Comparison of ENCODE assay signal across 1 cellular context in genomic region chr1:11842154-11843041, GRCh38.
A peak's percentile ranks its signal among the peaks of the same experiment; 100 is the strongest.
TF ChIP-seq lines count a peak whose summit lies in the region.

No MANE protein-coding gene starts in this region.

TF ChIP-seq in K562, 482 proteins besides CTCF, POLR2A, EP300 and RAD21 (continued from another document and continues in another):
- no peak for TF ChIP-seq ERF (CRISPR knock-in tag; IDR thresholded peaks at IDR 0.05)
- peak; percentile 97 for TF ChIP-seq MITF (IDR thresholded peaks at IDR 0.05)
- no peak for TF ChIP-seq HNRNPL (IDR thresholded peaks at IDR 0.05; ENCODE audit: low read depth, low read length)
- TF ChIP-seq ZC3H4 (CRISPR knock-in tag; IDR thresholded peaks at IDR 0.05; ENCODE audit: borderline replicate concordance): no peak
- TF ChIP-seq CEBPG (CRISPR knock-in tag; IDR thresholded peaks at IDR 0.05): peak; percentile 64
- TF ChIP-seq CEBPG (tag; conservative IDR thresholded peaks at IDR 0.05 in 1 of 2, IDR thresholded peaks at IDR 0.05 in 1 of 2): 0 out of 4 replicates have a peak, but pooled peaks of 1 of the 2 experiments have one; percentile 19
- TF ChIP-seq ZNF263 (CRISPR knock-in tag; IDR thresholded peaks at IDR 0.05; ENCODE audit: borderline replicate concordance): peak; percentile 20; the same call in 1 of the 2 replicates
- no peak for TF ChIP-seq FUS (optimal IDR thresholded peaks at IDR 0.05; ENCODE audit: low read depth, low read length)
- TF ChIP-seq CLOCK (CRISPR knock-in tag; IDR thresholded peaks at IDR 0.05; ENCODE audit: borderline replicate concordance): no peak
- TF ChIP-seq HDAC8 (tag; IDR thresholded peaks at IDR 0.05): no peak; the same call in 1 of the 2 replicates
- peak; percentile 86 for TF ChIP-seq SP1 (CRISPR knock-in tag; IDR thresholded peaks at IDR 0.05)
- TF ChIP-seq ZNF408 (CRISPR knock-in tag; IDR thresholded peaks at IDR 0.05; ENCODE audit: low read depth): no peak
- TF ChIP-seq ZNF316 (IDR thresholded peaks at IDR 0.05): no peak
- no peak for TF ChIP-seq POLR2AphosphoS2 (IDR thresholded peaks at IDR 0.05; ENCODE audit: low read length)
- no peak for TF ChIP-seq SNRNP70 (optimal IDR thresholded peaks at IDR 0.05; ENCODE audit: low read depth, low read length)
- no peak for TF ChIP-seq HNRNPUL1 (IDR thresholded peaks at IDR 0.05; ENCODE audit: low read length)
- TF ChIP-seq FOXM1 (IDR thresholded peaks at IDR 0.05; ENCODE audit: low read depth): peak; percentile 77
- no peak for TF ChIP-seq FOXM1 (CRISPR knock-in tag; IDR thresholded peaks at IDR 0.05; ENCODE audit: low read depth)
- no peak for TF ChIP-seq HNRNPH1 (optimal IDR thresholded peaks at IDR 0.05; ENCODE audit: low read depth, low read length)
- peak; percentile 26; the same call in 1 of the 2 replicates for TF ChIP-seq MAFK (IDR thresholded peaks at IDR 0.05; ENCODE audit: low read length)
- TF ChIP-seq CBX3 (IDR thresholded peaks at IDR 0.05; ENCODE audit: borderline replicate concordance in 1 of 2, low read length in 2 of 2): peak in 1 of 2 experiments; percentile 80; a peak in 1 of 3 replicates
- TF ChIP-seq POLR3A (IDR thresholded peaks at IDR 0.05; ENCODE audit: borderline replicate concordance, extremely low read depth, insufficient read depth, insufficient read length): no peak
- TF ChIP-seq ZKSCAN8 (CRISPR knock-in tag; IDR thresholded peaks at IDR 0.05): peak; percentile 84
- TF ChIP-seq TEAD4 (IDR thresholded peaks at IDR 0.05; ENCODE audit: low read length): peak; percentile 93
- no peak for TF ChIP-seq TEAD4 (CRISPR knock-in tag; IDR thresholded peaks at IDR 0.05; ENCODE audit: borderline replicate concordance)
- no peak for TF ChIP-seq RHOXF2B (CRISPR knock-in tag; conservative IDR thresholded peaks at IDR 0.05)
- TF ChIP-seq KHSRP (IDR thresholded peaks at IDR 0.05): no peak
- TF ChIP-seq TRIM25 (IDR thresholded peaks at IDR 0.05; ENCODE audit: borderline replicate concordance): no peak
- TF ChIP-seq FOXK2 (conservative IDR thresholded peaks at IDR 0.05 in 1 of 2, IDR thresholded peaks at IDR 0.05 in 1 of 2; ENCODE audit: low read depth in 2 of 2): peak; percentile 87 to 88
- no peak for TF ChIP-seq PRMT5 (CRISPR knock-in tag; IDR thresholded peaks at IDR 0.05)
- no peak for TF ChIP-seq U2AF1 (optimal IDR thresholded peaks at IDR 0.05; ENCODE audit: low read depth, low read length)
- 0 out of 2 replicates have a peak, but pooled peaks have one; percentile 34 for TF ChIP-seq MEF2A (IDR thresholded peaks at IDR 0.05; ENCODE audit: control insufficient read depth, low read depth, low read length)
- no peak for TF ChIP-seq XRCC4 (IDR thresholded peaks at IDR 0.05; ENCODE audit: extremely low read depth, insufficient read depth, insufficient read length)
- 0 out of 4 replicates have a peak, but pooled peaks of 1 of the 2 experiments have one; percentile 66 for TF ChIP-seq SRF (CRISPR knock-in tag; IDR thresholded peaks at IDR 0.05)
- no peak for TF ChIP-seq ZNF507 (tag; conservative IDR thresholded peaks at IDR 0.05)
- TF ChIP-seq TARDBP (IDR thresholded peaks at IDR 0.05): no peak
- no peak for TF ChIP-seq ZNF232 (CRISPR knock-in tag; IDR thresholded peaks at IDR 0.05)
- TF ChIP-seq ZC3H11A (IDR thresholded peaks at IDR 0.05; ENCODE audit: low read depth, low read length): no peak
- no peak for TF ChIP-seq FOXK1 (CRISPR knock-in tag; IDR thresholded peaks at IDR 0.05; ENCODE audit: borderline replicate concordance)
- no peak for TF ChIP-seq PHF8 (IDR thresholded peaks at IDR 0.05; ENCODE audit: borderline replicate concordance, low read length)
- TF ChIP-seq CCAR2 (IDR thresholded peaks at IDR 0.05; ENCODE audit: low read depth, low read length): no peak
- no peak for TF ChIP-seq RBM22 (IDR thresholded peaks at IDR 0.05; ENCODE audit: low read depth, low read length, poor library complexity, severe bottlenecking)
- TF ChIP-seq HMGN3 (IDR thresholded peaks at IDR 0.05; ENCODE audit: borderline replicate concordance, extremely low read depth, insufficient read length, low read depth, low read length): peak; percentile 90
- peak; percentile 89 for TF ChIP-seq USF2 (CRISPR knock-in tag; IDR thresholded peaks at IDR 0.05)
- peak; percentile 65 for TF ChIP-seq CREB1 (IDR thresholded peaks at IDR 0.05)
- 0 out of 2 replicates have a peak, but pooled peaks have one; percentile 34 for TF ChIP-seq CREB1 (CRISPR knock-in tag; IDR thresholded peaks at IDR 0.05)
- no peak for TF ChIP-seq ATF1 (CRISPR knock-in tag; IDR thresholded peaks at IDR 0.05)
- TF ChIP-seq ATF1 (tag; IDR thresholded peaks at IDR 0.05): peak; percentile 71
- TF ChIP-seq ZNF184 (CRISPR knock-in tag; IDR thresholded peaks at IDR 0.05): no peak
- TF ChIP-seq CHD4 (IDR thresholded peaks at IDR 0.05; ENCODE audit: insufficient read depth, insufficient replicate concordance, low read depth, low read length, poor library complexity, severe bottlenecking): no peak
- TF ChIP-seq GABPB2 (CRISPR knock-in tag; conservative IDR thresholded peaks at IDR 0.05): no peak
- no peak for TF ChIP-seq ELK1 (CRISPR knock-in tag; IDR thresholded peaks at IDR 0.05)
- no peak for TF ChIP-seq ZNF280B (CRISPR knock-in tag; IDR thresholded peaks at IDR 0.05)
- TF ChIP-seq MNT (conservative IDR thresholded peaks at IDR 0.05): peak; percentile 98 to 99
- peak; percentile 85; the same call in 1 of the 2 replicates for TF ChIP-seq RREB1 (CRISPR knock-in tag; IDR thresholded peaks at IDR 0.05)
- no peak for TF ChIP-seq KLF10 (CRISPR knock-in tag; IDR thresholded peaks at IDR 0.05)
